Comparison of ENCODE assay signal across 15 cellular contexts in genomic region chr2:200790185-200790584, GRCh38. TPM values are rescaled to one million over a fixed set of nuclear protein-coding genes. Genes with fewer than 3 reads are reported as not detected.
DNase-seq lines count a peak whose midpoint lies in the region; ATAC-seq lines count a peak whose summit lies in the region.
"Had no signal": no experiment of that assay in that cellular context is flagged by ENCODE, and none has a peak within 500 bp of the region (broad histone marks: within the 10 kb centered on the region; RNA-seq: fewer than 3 reads in every experiment).

No MANE protein-coding gene starts in this region.

- no peaks in the 10 kb centered on the region for H3K9me2 ChIP-seq in Karpas-422 (replicated peaks; ENCODE audit: insufficient read depth, low read length)

- H3K36me3 ChIP-seq in ACC112 (ENCODE audit: insufficient read depth, low read length) (no peaks in the 10 kb centered on the region), H7 (replicated peaks; ENCODE audit: control insufficient read depth, insufficient read depth, low read length) (no peaks in the 10 kb centered on the region), Karpas-422 (ENCODE audit: insufficient read depth, low read length) (no peaks in the 10 kb centered on the region), iPS-18a (ENCODE audit: control insufficient read depth, low read depth, low read length) (no peaks in the 10 kb centered on the region)
- H3K36me3 ChIP-seq: HAP-1 had no signal

- H3K9me3 ChIP-seq in Karpas-422 (ENCODE audit: low read length) = no peaks in the 10 kb centered on the region
- no peaks in the 10 kb centered on the region for H3K9me3 ChIP-seq in iPS-18a (ENCODE audit: control insufficient read depth, low read depth, low read length)
- H3K9me3 ChIP-seq: BLaER1 treated with 17β-estradiol and CSF1 and Interleukin-3, amounts not matched to agents 10 nM and 100 nM; HAP-1 had no signal

- no peak overlapping the region for H3K27ac ChIP-seq in ACC112 (ENCODE audit: low read depth, low read length)
- H3K27ac ChIP-seq in Karpas-422 (ENCODE audit: low read length) = no peak overlapping the region
- H3K27ac ChIP-seq in iPS-18a (ENCODE audit: low read length) = no peak overlapping the region
- H3K27ac ChIP-seq: BLaER1 treated with 17β-estradiol and CSF1 and Interleukin-3, amounts not matched to agents 10 nM and 100 nM had no signal

- DNase-seq in H7 (peak; percentile 45), Karpas-422 (no peak), iPS-NIHi11 (ENCODE audit: low spot score) (no peak), NCI-H1436 (lab: John Stamatoyannopoulos, UW) (no peak)
- DNase-seq in activated CD4-positive, alpha-beta T cell treated with anti-CD3 and anti-CD28 coated beads for 48 hours = no peak
- DNase-seq: 8988T; Calu3; CD8-positive, alpha-beta T cell; DMS79 treated with DMSO at 0.1 percent for 48 hours; GF-D8 had no signal

- no peak overlapping the region for H3K4me3 ChIP-seq in ACC112 (ENCODE audit: low read depth, low read length)
- H3K4me3 ChIP-seq in H7 (ENCODE audit: insufficient read depth, low read depth, low read length) = no peak overlapping the region
- H3K4me3 ChIP-seq in Karpas-422 (ENCODE audit: low read length) = no peak overlapping the region
- H3K4me3 ChIP-seq in iPS-18a (ENCODE audit: low read length) = peak overlapping the region; percentile 9
- H3K4me3 ChIP-seq: BLaER1 treated with 17β-estradiol and CSF1 and Interleukin-3, amounts not matched to agents 10 nM and 100 nM; HAP-1 had no signal

- H2AFZ ChIP-seq in ACC112 (ENCODE audit: low read length, unreplicated experiment) (peak overlapping the region; percentile 9), Karpas-422 (ENCODE audit: low read length) (peak overlapping the region; percentile 56; the same call in 1 of the 2 replicates)

- H3K4me1 ChIP-seq in ACC112 (ENCODE audit: control insufficient read depth, insufficient read depth, low read length, unreplicated experiment) = peaks cover 59% of the 10 kb centered on the region
- H3K4me1 ChIP-seq in Karpas-422 (ENCODE audit: low read length) = no peaks in the 10 kb centered on the region
- peaks cover 13% of the 10 kb centered on the region for H3K4me1 ChIP-seq in iPS-18a (ENCODE audit: control insufficient read depth, low read depth, low read length)

- H3K9ac ChIP-seq in Karpas-422 (ENCODE audit: low read length) (no peak overlapping the region), iPS-18a (ENCODE audit: low read length) (no peak overlapping the region)
- H3K9ac ChIP-seq: BLaER1 treated with 17β-estradiol and CSF1 and Interleukin-3, amounts not matched to agents 10 nM and 100 nM had no signal

- H3K27me3 ChIP-seq in ACC112 (ENCODE audit: insufficient read depth, low read length) = no peaks in the 10 kb centered on the region
- no peaks in the 10 kb centered on the region for H3K27me3 ChIP-seq in H7 (ENCODE audit: control insufficient read depth, insufficient read depth, low read length)
- no peaks in the 10 kb centered on the region for H3K27me3 ChIP-seq in Karpas-422 (ENCODE audit: low read length)
- no peaks in the 10 kb centered on the region for H3K27me3 ChIP-seq in iPS-18a (ENCODE audit: control insufficient read depth, insufficient read depth, low read length)
- H3K27me3 ChIP-seq: BLaER1 treated with 17β-estradiol and CSF1 and Interleukin-3, amounts not matched to agents 10 nM and 100 nM had no signal

- H3K79me2 ChIP-seq in ACC112 (ENCODE audit: control insufficient read depth, insufficient read depth, low read length, unreplicated experiment) (no peaks in the 10 kb centered on the region), Karpas-422 (ENCODE audit: low read length) (no peaks in the 10 kb centered on the region)

- no peak for ATAC-seq in esophagus mucosa
- ATAC-seq: CD8-positive, alpha-beta T cell had no signal

- no peak overlapping the region for H3K4me2 ChIP-seq in Karpas-422 (ENCODE audit: low read depth, low read length, poor library complexity, severe bottlenecking)
- H3K4me2 ChIP-seq: BLaER1 treated with 17β-estradiol and CSF1 and Interleukin-3, amounts not matched to agents 10 nM and 100 nM had no signal

- H4K20me1 ChIP-seq in Karpas-422 (ENCODE audit: insufficient read depth, low read depth, low read length) = no peaks in the 10 kb centered on the region
- H4K20me1 ChIP-seq: BLaER1 treated with 17β-estradiol and CSF1 and Interleukin-3, amounts not matched to agents 10 nM and 100 nM had no signal

RNA-seq across cellular contexts. Expression of gene BZW1, which starts 21.5 kb away (rescaled TPM):
- 320 and 349 TPM in 2 replicates for total RNA-seq in H7 (2014; rRNA removed; shearing (Covaris generic))
- 202 and 260 TPM in 2 replicates for total RNA-seq in Karpas-422 (2014; rRNA removed; shearing (Covaris generic); ENCODE audit: low replicate concordance)
- 268 TPM for total RNA-seq in esophagus mucosa
